Comparison of ENCODE assay signal across 18 cellular contexts in the genomic region with DNA sequence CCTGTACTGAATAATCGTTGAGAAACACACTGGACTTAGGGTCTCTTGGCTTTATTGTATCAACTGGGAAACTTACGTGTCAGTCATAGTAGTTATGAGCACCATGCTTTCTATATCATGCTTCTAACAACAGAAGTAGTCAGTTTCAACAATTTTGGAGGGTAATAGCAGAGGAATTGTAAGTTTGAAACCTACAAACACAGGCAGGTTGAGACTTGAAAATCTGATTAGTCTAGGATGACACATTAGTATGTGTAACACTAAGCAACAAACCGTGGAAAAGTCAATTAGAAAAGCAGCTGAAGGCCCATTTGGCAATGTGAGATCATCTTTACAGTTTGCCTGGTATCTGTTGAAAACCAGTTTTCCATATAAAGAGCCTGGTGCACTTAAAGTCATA. TPM values are rescaled to one million over a fixed set of nuclear protein-coding genes. Genes with fewer than 3 reads are reported as not detected.
DNase-seq lines count a peak whose midpoint lies in the region; ATAC-seq and TF ChIP-seq lines count a peak whose summit lies in the region.
"Had no signal": no experiment of that assay in that cellular context is flagged by ENCODE, and none has a peak within 500 bp of the region (broad histone marks: within the 10 kb centered on the region; RNA-seq: fewer than 3 reads in every experiment).

No MANE protein-coding gene starts in this region.

- in situ Hi-C loops in Caki2 (cut with HindIII; ENCODE audit: low pct_unique_long_range_greater_than_20kb, low sequenced_read_pairs) = no loop called here

- no peak overlapping the region for H3K27ac ChIP-seq in WERI-Rb-1

- H3K27me3 Mint-ChIP-seq in glutamatergic neuron (ENCODE audit: unreplicated experiment) = no peaks in the 10 kb centered on the region
- H3K27me3 Mint-ChIP-seq in activated CD8-positive, alpha-beta memory T cell treated with anti-CD3 and anti-CD28 coated beads, Interleukin-2, amount 10 ng/mL, durations not matched to agents 7 days and 5 days = peaks cover 12% of the 10 kb centered on the region

- H3K9me3 ChIP-seq in WERI-Rb-1 (ENCODE audit: severe bottlenecking) = no peaks in the 10 kb centered on the region

- TF ChIP-seq CTCF in glutamatergic neuron (IDR thresholded peaks at IDR 0.05; ENCODE audit: partially characterized antibody, unreplicated experiment) (no peak), WERI-Rb-1 (IDR thresholded peaks at IDR 0.05; ENCODE audit: low read depth, low read length) (no peak)

- H3K4me3 ChIP-seq in WERI-Rb-1 (ENCODE audit: low read depth, low read length) = no peak overlapping the region

- CTCF ChIA-PET in activated CD8-positive, alpha-beta memory T cell treated with anti-CD3 and anti-CD28 coated beads, Interleukin-2, amount 10 ng/mL, durations not matched to agents 7 days and 5 days (lab: Charles Lee) = no interaction called here

- peak overlapping the region; percentile 87 for H3K27ac Mint-ChIP-seq in glutamatergic neuron (ENCODE audit: unreplicated experiment)
- H3K27ac Mint-ChIP-seq in activated CD8-positive, alpha-beta memory T cell treated with anti-CD3 and anti-CD28 coated beads, Interleukin-2, amount 10 ng/mL, durations not matched to agents 7 days and 5 days = no peak overlapping the region
- H3K27ac Mint-ChIP-seq: activated naive CD8-positive, alpha-beta T cell treated with anti-CD3 and anti-CD28 coated beads, Interleukin-2, amount 10 ng/mL, durations not matched to agents 7 days and 5 days; stimulated activated naive CD8-positive, alpha-beta T cell treated with anti-CD3 and anti-CD28 coated beads, Interleukin-15, Interleukin-2, amounts not matched to agents 100 ng/mL and 50 ng/mL, for 24 hours had no signal

- no peaks in the 10 kb centered on the region for H3K27me3 ChIP-seq in WERI-Rb-1 (ENCODE audit: insufficient read depth, low read depth, severe bottlenecking)

- H3K4me1 Mint-ChIP-seq in glutamatergic neuron (ENCODE audit: low read depth, unreplicated experiment) = peaks cover 25% of the 10 kb centered on the region
- no peaks in the 10 kb centered on the region for H3K4me1 Mint-ChIP-seq in activated CD8-positive, alpha-beta memory T cell treated with anti-CD3 and anti-CD28 coated beads, Interleukin-2, amount 10 ng/mL, durations not matched to agents 7 days and 5 days
- H3K4me1 Mint-ChIP-seq: activated naive CD8-positive, alpha-beta T cell treated with anti-CD3 and anti-CD28 coated beads, Interleukin-2, amount 10 ng/mL, durations not matched to agents 7 days and 5 days had no signal

- peak overlapping the region; percentile 21 for H3K4me3 Mint-ChIP-seq in glutamatergic neuron (ENCODE audit: unreplicated experiment)
- no peak overlapping the region for H3K4me3 Mint-ChIP-seq in activated CD8-positive, alpha-beta memory T cell treated with anti-CD3 and anti-CD28 coated beads, Interleukin-2, amount 10 ng/mL, durations not matched to agents 7 days and 5 days
- H3K4me3 Mint-ChIP-seq: activated naive CD8-positive, alpha-beta T cell treated with anti-CD3 and anti-CD28 coated beads, Interleukin-2, amount 10 ng/mL, durations not matched to agents 7 days and 5 days; stimulated activated naive CD8-positive, alpha-beta T cell treated with anti-CD3 and anti-CD28 coated beads, Interleukin-15, Interleukin-2, amounts not matched to agents 100 ng/mL and 50 ng/mL, for 24 hours had no signal

- H3K36me3 Mint-ChIP-seq in glutamatergic neuron (ENCODE audit: unreplicated experiment) = no peaks in the 10 kb centered on the region
- H3K36me3 Mint-ChIP-seq in activated CD8-positive, alpha-beta memory T cell treated with anti-CD3 and anti-CD28 coated beads, Interleukin-2, amount 10 ng/mL, durations not matched to agents 7 days and 5 days = no peaks in the 10 kb centered on the region
- H3K36me3 Mint-ChIP-seq: activated naive CD8-positive, alpha-beta T cell treated with anti-CD3 and anti-CD28 coated beads, Interleukin-2, amount 10 ng/mL, durations not matched to agents 7 days and 5 days had no signal

- peak; percentile 53 for DNase-seq in Caki2 (ENCODE audit: low read depth)
- peak; percentile 83 for DNase-seq in NCI-H146 (lab: John Stamatoyannopoulos, UW)
- DNase-seq in NCI-H82 treated with DMSO at 0.1 percent for 48 hours (lab: John Stamatoyannopoulos, UW; ENCODE audit: unreplicated experiment) = peak; percentile 80
- DNase-seq in glutamatergic neuron = no peak
- no peak for DNase-seq in activated CD8-positive, alpha-beta memory T cell treated with anti-CD3 and anti-CD28 coated beads, Interleukin-2, amount 10 ng/mL, durations not matched to agents 7 days and 5 days
- no peak for DNase-seq in WERI-Rb-1
- no peak for DNase-seq in CD1c-positive myeloid dendritic cell (ENCODE audit: extremely low spot score)
- DNase-seq: activated naive CD8-positive, alpha-beta T cell treated with anti-CD3 and anti-CD28 coated beads, Interleukin-2, amount 10 ng/mL, durations not matched to agents 7 days and 5 days; AML-193; GDM1; H7; islet precursor cell; NCI-H2081 treated with DMSO at 0.1 percent for 48 hours; retina; SIG-M5 had no signal

- H3K9me3 Mint-ChIP-seq in glutamatergic neuron (ENCODE audit: unreplicated experiment) = peaks cover 3% of the 10 kb centered on the region
- no peaks in the 10 kb centered on the region for H3K9me3 Mint-ChIP-seq in activated CD8-positive, alpha-beta memory T cell treated with anti-CD3 and anti-CD28 coated beads, Interleukin-2, amount 10 ng/mL, durations not matched to agents 7 days and 5 days (ENCODE audit: low read depth)
- H3K9me3 Mint-ChIP-seq: activated naive CD8-positive, alpha-beta T cell treated with anti-CD3 and anti-CD28 coated beads, Interleukin-2, amount 10 ng/mL, durations not matched to agents 7 days and 5 days; stimulated activated naive CD8-positive, alpha-beta T cell treated with anti-CD3 and anti-CD28 coated beads, Interleukin-15, Interleukin-2, amounts not matched to agents 100 ng/mL and 50 ng/mL, for 24 hours had no signal

- no peak for ATAC-seq in GM18519 (IDR thresholded peaks at IDR 0.05; ENCODE audit: low FRiP score, unreplicated experiment)
- no peak for ATAC-seq in activated CD8-positive, alpha-beta memory T cell treated with anti-CD3 and anti-CD28 coated beads, Interleukin-2, amount 10 ng/mL, durations not matched to agents 7 days and 5 days

- no peaks in the 10 kb centered on the region for H3K36me3 ChIP-seq in WERI-Rb-1

RNA-seq across cellular contexts. Expression of a gene that starts 43.9 kb away (rescaled TPM):
- 0.43 and 0.54 TPM in 2 replicates for total RNA-seq in Caki2 (2014; rRNA removed; shearing (Covaris generic); ENCODE audit: low replicate concordance)
- 3.3 TPM for total RNA-seq in glutamatergic neuron (ENCODE audit: unreplicated experiment)
- total RNA-seq in activated CD8-positive, alpha-beta memory T cell treated with anti-CD3 and anti-CD28 coated beads, Interleukin-2, amount 10 ng/mL, durations not matched to agents 7 days and 5 days = not detected
- total RNA-seq: activated naive CD8-positive, alpha-beta T cell treated with anti-CD3 and anti-CD28 coated beads, Interleukin-2, amount 10 ng/mL, durations not matched to agents 7 days and 5 days; HT1080 had no signal

RNA-seq across cellular contexts. Expression of a gene that starts 53.4 kb away (rescaled TPM):
- 7.4 and 16.5 TPM in 2 replicates for total RNA-seq in Caki2 (2014; rRNA removed; shearing (Covaris generic); ENCODE audit: low replicate concordance)
- total RNA-seq in glutamatergic neuron (ENCODE audit: unreplicated experiment) = 10.0 TPM
- under 1 TPM in 1 of 2 experiments, not detected in 1; 0.52 TPM for total RNA-seq in activated CD8-positive, alpha-beta memory T cell treated with anti-CD3 and anti-CD28 coated beads, Interleukin-2, amount 10 ng/mL, durations not matched to agents 7 days and 5 days

Comparison
In these comparisons a context has a peak if more than half of its experiments do, and no peak if none do; other contexts are left out.
1. DNase-seq: peak in Caki2 (single experiment), NCI-H146 (single experiment) and NCI-H82 treated with DMSO at 0.1 percent for 48 hours (single experiment); none in glutamatergic neuron (single experiment), activated CD8-positive, alpha-beta memory T cell treated with anti-CD3 and anti-CD28 coated beads, Interleukin-2, amount 10 ng/mL, durations not matched to agents 7 days and 5 days (single experiment), WERI-Rb-1 (single experiment) and CD1c-positive myeloid dendritic cell (single experiment).